1 cellular context compared by ENCODE assay signal in genomic region chr18:61731169-61731568, GRCh38.
TF ChIP-seq lines count a peak whose summit lies in the region.

No MANE protein-coding gene starts in this region.

TF ChIP-seq in IMR-90, 13 proteins besides CTCF, POLR2A, EP300 and RAD21 (continued from another document):
- TF ChIP-seq USF2 (IDR thresholded peaks at IDR 0.05; ENCODE audit: low read depth, low read length) (no peak), SMC3 (IDR thresholded peaks at IDR 0.05; ENCODE audit: low read depth, low read length) (no peak), MXI1 (IDR thresholded peaks at IDR 0.05; ENCODE audit: borderline replicate concordance, low read depth, low read length) (no peak), FOS (IDR thresholded peaks at IDR 0.05; ENCODE audit: low read depth, low read length) (no peak), NFE2L2 (IDR thresholded peaks at IDR 0.05; ENCODE audit: low read depth, low read length) (no peak), RCOR1 (IDR thresholded peaks at IDR 0.05; ENCODE audit: insufficient replicate concordance, low read length) (no peak), CHD1 (IDR thresholded peaks at IDR 0.05; ENCODE audit: low read depth, low read length) (no peak), MAZ (IDR thresholded peaks at IDR 0.05; ENCODE audit: borderline replicate concordance, low read depth, low read length) (no peak), BHLHE40 (IDR thresholded peaks at IDR 0.05; ENCODE audit: low read depth, low read length) (no peak)
